Comparison of ENCODE assay signal across 9 cellular contexts in genomic region chr17:79026345-79027273, GRCh38. TPM values are rescaled to one million over a fixed set of nuclear protein-coding genes. Genes with fewer than 3 reads are reported as not detected.
DNase-seq lines count a peak whose midpoint lies in the region; ATAC-seq, FAIRE-seq and TF ChIP-seq lines count a peak whose summit lies in the region.
"Had no signal": no experiment of that assay in that cellular context is flagged by ENCODE, and none has a peak within 500 bp of the region (broad histone marks: within the 10 kb centered on the region; RNA-seq: fewer than 3 reads in every experiment).

No MANE protein-coding gene starts in this region.

- TF ChIP-seq CTCF in breast epithelium (IDR thresholded peaks at IDR 0.05) (no peak), HepG2 (CRISPR knock-in tag; IDR thresholded peaks at IDR 0.05) (peak; percentile 61), nephron progenitor cell (IDR thresholded peaks at IDR 0.05) (no peak)

- H3K4me1 ChIP-seq in breast epithelium, result peaks cover 15 to 31% of the 10 kb centered on the region in 2 donors
- H3K4me1 ChIP-seq in HepG2 (ENCODE audit: insufficient read depth, low read length), result peaks cover 79% of the 10 kb centered on the region

- no peaks in the 10 kb centered on the region for H3K27me3 ChIP-seq in breast epithelium
- peaks cover 0 to 9% of the 10 kb centered on the region in 2 experiments; a peak in 1 of 5 replicates for H3K27me3 ChIP-seq in HepG2 (ENCODE audit: control insufficient read depth in 1 of 2, insufficient read depth in 2 of 2, low read length in 2 of 2)

- in situ Hi-C loops in HepG2 (cut with HindIII; ENCODE audit: extremely low pct_ligation_motif_present, low pct_unique_long_range_greater_than_20kb), result no loop called here

- ATAC-seq in HepG2 (peak; percentile 66), GM21423 (IDR thresholded peaks at IDR 0.05; ENCODE audit: unreplicated experiment) (no peak), GM18907 (IDR thresholded peaks at IDR 0.05; ENCODE audit: unreplicated experiment) (no peak)

- H3K27me3 Mint-ChIP-seq in activated naive CD4-positive, alpha-beta T cell treated with anti-CD3 and anti-CD28 coated beads, Interleukin-2, amount 10 ng/mL, durations not matched to agents 7 days and 5 days, result peaks cover 95% of the 10 kb centered on the region
- peaks cover 100% of the 10 kb centered on the region for H3K27me3 Mint-ChIP-seq in nephron progenitor cell (ENCODE audit: low read depth, poor library complexity)

- no peak overlapping the region for H3K4me3 Mint-ChIP-seq in activated naive CD4-positive, alpha-beta T cell treated with anti-CD3 and anti-CD28 coated beads, Interleukin-2, amount 10 ng/mL, durations not matched to agents 7 days and 5 days
- no peak overlapping the region for H3K4me3 Mint-ChIP-seq in nephron progenitor cell
- H3K4me3 Mint-ChIP-seq: T-helper 1 cell treated with Interleukin-12 subunit alpha and Interleukin-12 subunit beta and Interleukin-4 antibody, amounts not matched to agents 30 μg/mL and 1 μg/mL, for 36 hours had no signal

- POLR2A ChIA-PET in HepG2 (lab: Yijun Ruan, JAX), result interaction anchor here (0.6 to 4.6 kb wide), 46 partner anchors 8 to 1646 kb away, joined by 3 to 127 read pairs (median 5); partner anchors contain the start of genes CANT1, CBX8, ENGASE and LGALS3BP

- TF ChIP-seq EP300 in HepG2 (IDR thresholded peaks at IDR 0.05; ENCODE audit: low read depth in 2 of 2, low read length in 2 of 2) (peak; percentile 75 to 94; a peak in 3 of 4 replicates), HepG2 (CRISPR knock-in tag; IDR thresholded peaks at IDR 0.05; ENCODE audit: borderline replicate concordance) (peak; percentile 90)

- FAIRE-seq in HepG2 (lab: Jason Lieb, UNC), result peak; percentile 94

- no peaks in the 10 kb centered on the region for H4K20me1 ChIP-seq in HepG2 (ENCODE audit: insufficient read depth, low read length)

- H3K9me3 ChIP-seq in breast epithelium (no peaks in the 10 kb centered on the region), HepG2 (ENCODE audit: low read length) (no peaks in the 10 kb centered on the region)

- no peak overlapping the region for H3K27ac Mint-ChIP-seq in activated naive CD4-positive, alpha-beta T cell treated with anti-CD3 and anti-CD28 coated beads, Interleukin-2, amount 10 ng/mL, durations not matched to agents 7 days and 5 days
- H3K27ac Mint-ChIP-seq in nephron progenitor cell, result no peak overlapping the region
- H3K27ac Mint-ChIP-seq: T-helper 1 cell treated with Interleukin-12 subunit alpha and Interleukin-12 subunit beta and Interleukin-4 antibody, amounts not matched to agents 30 μg/mL and 1 μg/mL, for 36 hours had no signal

- BruUV-seq in HepG2 (replicated peaks; lab: Mats Ljungman, UMichigan), result no TSS peak

- CTCF ChIA-PET in activated naive CD4-positive, alpha-beta T cell treated with anti-CD3 and anti-CD28 coated beads, Interleukin-2, amount 10 ng/mL, durations not matched to agents 7 days and 5 days (lab: Charles Lee), result interaction anchor here (1.4 to 1.5 kb wide), 2 partner anchors 15 to 19 kb away, joined by 3 to 6 read pairs; no protein-coding TSS in a partner anchor
- CTCF ChIA-PET in HepG2 (lab: Yijun Ruan, JAX; ENCODE audit: low intra/inter-chr PET ratio, low total read pairs), result interaction anchor here (1.4 kb wide), 1 partner anchor 20 kb away, joined by 3 read pairs; no protein-coding TSS in a partner anchor

- H3K36me3 Mint-ChIP-seq in activated naive CD4-positive, alpha-beta T cell treated with anti-CD3 and anti-CD28 coated beads, Interleukin-2, amount 10 ng/mL, durations not matched to agents 7 days and 5 days, result no peaks in the 10 kb centered on the region
- H3K36me3 Mint-ChIP-seq in nephron progenitor cell (ENCODE audit: low read depth), result no peaks in the 10 kb centered on the region

- peak; percentile 10 for DNase-seq in activated naive CD4-positive, alpha-beta T cell treated with anti-CD3 and anti-CD28 coated beads, Interleukin-2, amount 10 ng/mL, durations not matched to agents 7 days and 5 days
- no peak for DNase-seq in activated naive CD4-positive, alpha-beta T cell (lab: John Stamatoyannopoulos, UW)
- DNase-seq in breast epithelium (ENCODE audit: low spot score in 2 of 2) (peak; percentile 50 to 80), HepG2 (ENCODE audit: low spot score) (peak; percentile 99), nephron progenitor cell (no peak), hippocampal formation (lab: John Stamatoyannopoulos, UW) (no peak)

- peak overlapping the region; percentile 99 for H3K4me2 ChIP-seq in HepG2 (ENCODE audit: low read depth, low read length)

- peak overlapping the region; percentile 94 for H3K9ac ChIP-seq in HepG2 (ENCODE audit: insufficient read depth, low read depth, low read length)

- peaks cover 8% of the 10 kb centered on the region for H3K79me2 ChIP-seq in HepG2 (ENCODE audit: insufficient read depth, low read length)

- WGBS in HepG2 (ENCODE audit: low lambda C conversion rate), result 12% methylated on average over 15 of the region's 16 CpGs

- H3K4me3 ChIP-seq in breast epithelium, result peak overlapping the region; percentile 3 to 56 (median 52)
- peak overlapping the region; percentile 56 to 82 (median 57) for H3K4me3 ChIP-seq in HepG2 (replicated peaks in 1 of 3; ENCODE audit: insufficient read depth in 1 of 3, low read depth in 2 of 3, low read length in 3 of 3)

- no peak for TF ChIP-seq POLR2A in breast epithelium (IDR thresholded peaks at IDR 0.05)
- peak; percentile 75 to 76 for TF ChIP-seq POLR2A in HepG2 (IDR thresholded peaks at IDR 0.05; ENCODE audit: insufficient read depth in 1 of 2, low read depth in 2 of 2, low read length in 2 of 2)

- no peak overlapping the region for H2AFZ ChIP-seq in HepG2 (ENCODE audit: low read length)

- no peaks in the 10 kb centered on the region for H3K9me3 Mint-ChIP-seq in activated naive CD4-positive, alpha-beta T cell treated with anti-CD3 and anti-CD28 coated beads, Interleukin-2, amount 10 ng/mL, durations not matched to agents 7 days and 5 days
- H3K9me3 Mint-ChIP-seq in nephron progenitor cell, result no peaks in the 10 kb centered on the region
- H3K9me3 Mint-ChIP-seq: T-helper 1 cell treated with Interleukin-12 subunit alpha and Interleukin-12 subunit beta and Interleukin-4 antibody, amounts not matched to agents 30 μg/mL and 1 μg/mL, for 36 hours had no signal

- peak overlapping the region; percentile 79 to 87 for H3K27ac ChIP-seq in breast epithelium
- H3K27ac ChIP-seq in HepG2 (ENCODE audit: extremely low read length, insufficient read depth, low read length), result peak overlapping the region; percentile 95

- peak; percentile 25; the same call in 1 of the 2 replicates for TF ChIP-seq RAD21 in HepG2 (CRISPR knock-in tag; IDR thresholded peaks at IDR 0.05)

- H3K36me3 ChIP-seq in breast epithelium (no peaks in the 10 kb centered on the region), HepG2 (replicated peaks in 1 of 2; ENCODE audit: control insufficient read depth in 1 of 2, insufficient read depth in 2 of 2, low read length in 2 of 2) (no peaks in the 10 kb centered on the region; a peak in 1 of 5 replicates)

- peaks cover 18% of the 10 kb centered on the region for H3K4me1 Mint-ChIP-seq in activated naive CD4-positive, alpha-beta T cell treated with anti-CD3 and anti-CD28 coated beads, Interleukin-2, amount 10 ng/mL, durations not matched to agents 7 days and 5 days
- peaks cover 30% of the 10 kb centered on the region for H3K4me1 Mint-ChIP-seq in nephron progenitor cell

- intact Hi-C loops in breast epithelium (cut with DNase I; ENCODE audit: low total_unique reads) (no loop called here), HepG2 (cut with micrococcal nuclease; ENCODE audit: unreplicated experiment) (loop anchor here (1.0 to 5.0 kb wide), 2 partner anchors 7 to 39 kb away; no protein-coding TSS in a partner anchor)

RNA-seq across cellular contexts. Expression of gene C1QTNF1, which starts 2.6 kb away (rescaled TPM):
- total RNA-seq in breast epithelium (100 to 1,000 TPM in 1 of 3 donors, 10 to 100 TPM in 2; 54.0 to 326 (median 61.9) TPM), HepG2 (2016; rRNA removed; fragmentation: Illumina TruSeq; extraction: Trizol) (0.18 and 0.36 TPM in 2 replicates)
- total RNA-seq in HepG2 (2016; cell fraction: cytosol; rRNA removed; fragmentation: Illumina TruSeq; extraction: Trizol; ENCODE audit: low read depth), result 0.30 TPM in 1 of 2 replicates, not detected in the other
- total RNA-seq in HepG2 (2016; cell fraction: insoluble cytoplasmic fraction; rRNA removed; fragmentation: Illumina TruSeq; extraction: Trizol), result 0.10 and 0.58 TPM in 2 replicates
- total RNA-seq in HepG2 (2016; cell fraction: membrane; rRNA removed; fragmentation: Illumina TruSeq; extraction: Trizol), result 0.06 and 0.31 TPM in 2 replicates
- total RNA-seq in HepG2 (2016; cell fraction: nucleus; rRNA removed; fragmentation: Illumina TruSeq; extraction: Trizol), result 0.56 and 0.90 TPM in 2 replicates
- 0.86 and 2.1 TPM in 2 replicates for polyA plus RNA-seq in HepG2 (2011; rRNA removed)
- polyA plus RNA-seq in HepG2 (2011; cell fraction: cytosol; rRNA removed), result 0.94 and 1.2 TPM in 2 replicates
- polyA plus RNA-seq in HepG2 (2011; cell fraction: nucleus; rRNA removed), result 1.4 TPM in 2 replicates
- 1.0 and 1.5 TPM in 2 replicates for polyA plus RNA-seq in HepG2 (2012)
- polyA plus RNA-seq in HepG2 (2016; cell fraction: cytosol; fragmentation: Illumina TruSeq; extraction: Trizol; ENCODE audit: low read depth), result 0.08 TPM in 1 of 2 replicates, not detected in the other
- polyA plus RNA-seq in HepG2 (2016; cell fraction: insoluble cytoplasmic fraction; fragmentation: Illumina TruSeq; extraction: Trizol; ENCODE audit: low read depth), result 0.12 and 0.25 TPM in 2 replicates
- 0.09 and 0.17 TPM in 2 replicates for polyA plus RNA-seq in HepG2 (2016; cell fraction: membrane; fragmentation: Illumina TruSeq; extraction: Trizol; ENCODE audit: low read depth)
- 0.45 and 0.55 TPM in 2 replicates for polyA plus RNA-seq in HepG2 (2016; cell fraction: nucleus; fragmentation: Illumina TruSeq; extraction: Trizol; ENCODE audit: insufficient read depth, low read depth)
- polyA minus RNA-seq in HepG2 (2011; rRNA and poly(A)+ RNA removed; ENCODE audit: low replicate concordance), result 2.2 TPM in 1 of 2 replicates, not detected in the other
- 0.59 and 0.70 TPM in 2 replicates for polyA minus RNA-seq in HepG2 (2011; cell fraction: cytosol; rRNA and poly(A)+ RNA removed)
- polyA minus RNA-seq in HepG2 (2011; cell fraction: nucleus; rRNA and poly(A)+ RNA removed), result 1.6 and 2.2 TPM in 2 replicates

RNA-seq across cellular contexts. Expression of gene CANT1, which starts 17.0 kb away (rescaled TPM):
- 10 to 100 TPM; 26.1 to 48.1 (median 41.0) TPM for total RNA-seq in breast epithelium
- total RNA-seq in HepG2 (2016; rRNA removed; fragmentation: Illumina TruSeq; extraction: Trizol), result 24.9 and 34.1 TPM in 2 replicates
- 4.7 and 7.2 TPM in 2 replicates for total RNA-seq in HepG2 (2016; cell fraction: cytosol; rRNA removed; fragmentation: Illumina TruSeq; extraction: Trizol; ENCODE audit: low read depth)
- 22.7 and 35.6 TPM in 2 replicates for total RNA-seq in HepG2 (2016; cell fraction: insoluble cytoplasmic fraction; rRNA removed; fragmentation: Illumina TruSeq; extraction: Trizol)
- total RNA-seq in HepG2 (2016; cell fraction: membrane; rRNA removed; fragmentation: Illumina TruSeq; extraction: Trizol), result 18.3 and 22.7 TPM in 2 replicates
- 34.4 and 36.1 TPM in 2 replicates for total RNA-seq in HepG2 (2016; cell fraction: nucleus; rRNA removed; fragmentation: Illumina TruSeq; extraction: Trizol)
- 42.1 and 42.6 TPM in 2 replicates for polyA plus RNA-seq in HepG2 (2011; rRNA removed)
- polyA plus RNA-seq in HepG2 (2011; cell fraction: cytosol; rRNA removed), result 32.0 and 42.2 TPM in 2 replicates
- polyA plus RNA-seq in HepG2 (2011; cell fraction: nucleus; rRNA removed), result 39.8 and 43.1 TPM in 2 replicates
- polyA plus RNA-seq in HepG2 (2012), result 25.0 and 32.7 TPM in 2 replicates
- polyA plus RNA-seq in HepG2 (2016; cell fraction: cytosol; fragmentation: Illumina TruSeq; extraction: Trizol; ENCODE audit: low read depth), result 5.6 TPM in 2 replicates
- 23.0 and 24.4 TPM in 2 replicates for polyA plus RNA-seq in HepG2 (2016; cell fraction: insoluble cytoplasmic fraction; fragmentation: Illumina TruSeq; extraction: Trizol; ENCODE audit: low read depth)
- 13.8 and 16.2 TPM in 2 replicates for polyA plus RNA-seq in HepG2 (2016; cell fraction: membrane; fragmentation: Illumina TruSeq; extraction: Trizol; ENCODE audit: low read depth)
- polyA plus RNA-seq in HepG2 (2016; cell fraction: nucleus; fragmentation: Illumina TruSeq; extraction: Trizol; ENCODE audit: insufficient read depth, low read depth), result 44.9 and 45.4 TPM in 2 replicates
- 46.8 and 73.3 TPM in 2 replicates for polyA minus RNA-seq in HepG2 (2011; rRNA and poly(A)+ RNA removed; ENCODE audit: low replicate concordance)
- polyA minus RNA-seq in HepG2 (2011; cell fraction: cytosol; rRNA and poly(A)+ RNA removed), result 34.5 and 40.3 TPM in 2 replicates
- polyA minus RNA-seq in HepG2 (2011; cell fraction: nucleus; rRNA and poly(A)+ RNA removed), result 27.8 and 31.3 TPM in 2 replicates

RNA-seq across cellular contexts. Expression of gene LGALS3BP, which starts 46.9 kb away (rescaled TPM):
- total RNA-seq in breast epithelium (100 to 1,000 TPM; 192 to 532 (median 206) TPM), HepG2 (2016; rRNA removed; fragmentation: Illumina TruSeq; extraction: Trizol) (116 and 332 TPM in 2 replicates)
- total RNA-seq in HepG2 (2016; cell fraction: cytosol; rRNA removed; fragmentation: Illumina TruSeq; extraction: Trizol; ENCODE audit: low read depth), result 62.3 and 63.4 TPM in 2 replicates
- 116 and 342 TPM in 2 replicates for total RNA-seq in HepG2 (2016; cell fraction: insoluble cytoplasmic fraction; rRNA removed; fragmentation: Illumina TruSeq; extraction: Trizol)
- total RNA-seq in HepG2 (2016; cell fraction: membrane; rRNA removed; fragmentation: Illumina TruSeq; extraction: Trizol), result 57.6 and 60.1 TPM in 2 replicates
- total RNA-seq in HepG2 (2016; cell fraction: nucleus; rRNA removed; fragmentation: Illumina TruSeq; extraction: Trizol), result 311 and 384 TPM in 2 replicates
- polyA plus RNA-seq in HepG2 (2011; rRNA removed), result 137 and 185 TPM in 2 replicates
- polyA plus RNA-seq in HepG2 (2011; cell fraction: cytosol; rRNA removed), result 89.4 and 111 TPM in 2 replicates
- 667 and 704 TPM in 2 replicates for polyA plus RNA-seq in HepG2 (2011; cell fraction: nucleus; rRNA removed)
- 341 and 458 TPM in 2 replicates for polyA plus RNA-seq in HepG2 (2012)
- 36.8 and 37.2 TPM in 2 replicates for polyA plus RNA-seq in HepG2 (2016; cell fraction: cytosol; fragmentation: Illumina TruSeq; extraction: Trizol; ENCODE audit: low read depth)
- 103 and 140 TPM in 2 replicates for polyA plus RNA-seq in HepG2 (2016; cell fraction: insoluble cytoplasmic fraction; fragmentation: Illumina TruSeq; extraction: Trizol; ENCODE audit: low read depth)
- polyA plus RNA-seq in HepG2 (2016; cell fraction: membrane; fragmentation: Illumina TruSeq; extraction: Trizol; ENCODE audit: low read depth), result 41.5 and 48.5 TPM in 2 replicates
- 669 and 711 TPM in 2 replicates for polyA plus RNA-seq in HepG2 (2016; cell fraction: nucleus; fragmentation: Illumina TruSeq; extraction: Trizol; ENCODE audit: insufficient read depth, low read depth)
- 165 and 565 TPM in 2 replicates for polyA minus RNA-seq in HepG2 (2011; rRNA and poly(A)+ RNA removed; ENCODE audit: low replicate concordance)
- polyA minus RNA-seq in HepG2 (2011; cell fraction: cytosol; rRNA and poly(A)+ RNA removed), result 316 and 377 TPM in 2 replicates
- 112 and 148 TPM in 2 replicates for polyA minus RNA-seq in HepG2 (2011; cell fraction: nucleus; rRNA and poly(A)+ RNA removed)

RNA-seq across cellular contexts. Expression of gene ENGASE, which starts 48.0 kb away (rescaled TPM):
- total RNA-seq in breast epithelium, result 10 to 100 TPM; 27.4 to 35.0 (median 31.5) TPM
- 2.8 and 10.6 TPM in 2 replicates for total RNA-seq in HepG2 (2016; rRNA removed; fragmentation: Illumina TruSeq; extraction: Trizol)
- 10.9 and 11.3 TPM in 2 replicates for total RNA-seq in HepG2 (2016; cell fraction: cytosol; rRNA removed; fragmentation: Illumina TruSeq; extraction: Trizol; ENCODE audit: low read depth)
- total RNA-seq in HepG2 (2016; cell fraction: insoluble cytoplasmic fraction; rRNA removed; fragmentation: Illumina TruSeq; extraction: Trizol), result 2.1 and 11.0 TPM in 2 replicates
- 4.0 and 4.4 TPM in 2 replicates for total RNA-seq in HepG2 (2016; cell fraction: membrane; rRNA removed; fragmentation: Illumina TruSeq; extraction: Trizol)
- total RNA-seq in HepG2 (2016; cell fraction: nucleus; rRNA removed; fragmentation: Illumina TruSeq; extraction: Trizol), result 17.7 and 21.9 TPM in 2 replicates
- polyA plus RNA-seq in HepG2 (2011; rRNA removed), result 18.1 and 30.3 TPM in 2 replicates
- 4.4 and 5.4 TPM in 2 replicates for polyA plus RNA-seq in HepG2 (2011; cell fraction: cytosol; rRNA removed)
- 327 and 364 TPM in 2 replicates for polyA plus RNA-seq in HepG2 (2011; cell fraction: nucleus; rRNA removed)
- 25.6 and 35.5 TPM in 2 replicates for polyA plus RNA-seq in HepG2 (2012)
- polyA plus RNA-seq in HepG2 (2016; cell fraction: cytosol; fragmentation: Illumina TruSeq; extraction: Trizol; ENCODE audit: low read depth), result 0.50 and 0.71 TPM in 2 replicates
- polyA plus RNA-seq in HepG2 (2016; cell fraction: insoluble cytoplasmic fraction; fragmentation: Illumina TruSeq; extraction: Trizol; ENCODE audit: low read depth), result 3.3 and 4.0 TPM in 2 replicates
- polyA plus RNA-seq in HepG2 (2016; cell fraction: membrane; fragmentation: Illumina TruSeq; extraction: Trizol; ENCODE audit: low read depth), result 1.3 and 1.4 TPM in 2 replicates
- polyA plus RNA-seq in HepG2 (2016; cell fraction: nucleus; fragmentation: Illumina TruSeq; extraction: Trizol; ENCODE audit: insufficient read depth, low read depth), result 64.3 and 73.5 TPM in 2 replicates
- polyA minus RNA-seq in HepG2 (2011; rRNA and poly(A)+ RNA removed; ENCODE audit: low replicate concordance), result 27.1 and 30.9 TPM in 2 replicates
- 4.3 and 5.1 TPM in 2 replicates for polyA minus RNA-seq in HepG2 (2011; cell fraction: cytosol; rRNA and poly(A)+ RNA removed)
- 56.1 and 79.6 TPM in 2 replicates for polyA minus RNA-seq in HepG2 (2011; cell fraction: nucleus; rRNA and poly(A)+ RNA removed)

Comparison
In these comparisons a context has a peak if more than half of its experiments do, and no peak if none do; other contexts are left out.
1. DNase-seq: peak in activated naive CD4-positive, alpha-beta T cell treated with anti-CD3 and anti-CD28 coated beads, Interleukin-2, amount 10 ng/mL, durations not matched to agents 7 days and 5 days (single experiment), breast epithelium (2 of 2) and HepG2 (single experiment); none in activated naive CD4-positive, alpha-beta T cell (0 of 4), nephron progenitor cell (single experiment) and hippocampal formation (0 of 2).
2. RNA of gene C1QTNF1, which starts 2.6 kb away (total RNA-seq): 54.0 to 326 TPM in breast epithelium; 0.06 to 0.90 TPM in HepG2; every median in the first group is over 10 times any median in the second.